Comparison of ENCODE assay signal across 21 cellular contexts in the genomic region with DNA sequence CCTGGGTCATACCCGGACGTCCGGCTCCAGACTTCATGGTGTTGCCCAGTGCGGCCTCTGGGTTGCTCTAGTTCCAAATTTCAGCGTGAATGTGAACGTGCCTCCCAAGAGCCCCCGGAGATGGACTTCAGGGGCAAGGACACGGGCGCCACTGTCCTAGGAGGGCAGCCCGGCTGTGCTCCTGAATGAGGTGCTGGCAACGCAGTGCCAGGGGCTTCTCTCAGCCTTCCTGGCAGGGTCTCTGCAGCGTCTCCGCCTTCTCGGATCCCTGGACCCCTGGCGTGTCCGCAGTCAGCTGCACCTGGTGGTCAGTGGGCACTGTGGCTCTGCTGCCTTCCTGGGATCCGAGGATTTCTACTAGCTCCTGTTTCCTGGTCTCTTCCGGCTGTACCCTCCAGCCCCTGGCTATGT.
DNase-seq lines count a peak whose midpoint lies in the region; ATAC-seq, FAIRE-seq and TF ChIP-seq lines count a peak whose summit lies in the region.
"Had no signal": no experiment of that assay in that cellular context is flagged by ENCODE, and none has a peak within 500 bp of the region (broad histone marks: within the 10 kb centered on the region; RNA-seq: fewer than 3 reads in every experiment).

No MANE protein-coding gene starts in this region.

- H3K27ac ChIP-seq in H1 (ENCODE audit: low read depth, low read length) (no peak overlapping the region), suprapubic skin (no peak overlapping the region), breast epithelium (no peak overlapping the region), gastrocnemius medialis (no peak overlapping the region)
- H3K27ac ChIP-seq: GM23248, PC-9 had no signal

- H3K9me3 ChIP-seq in H1 (ENCODE audit: insufficient read depth in 2 of 2, low read depth in 1 of 2, low read length in 1 of 2) (peaks cover 0 to 6% of the 10 kb centered on the region in 2 experiments; a peak in 3 of 4 replicates), suprapubic skin (no peaks in the 10 kb centered on the region), breast epithelium (no peaks in the 10 kb centered on the region), gastrocnemius medialis (no peaks in the 10 kb centered on the region)
- H3K9me3 ChIP-seq: BE2C had no signal

- no peaks in the 10 kb centered on the region for H4K20me1 ChIP-seq in H1 (replicated peaks in 1 of 2; ENCODE audit: control insufficient read depth in 1 of 2, insufficient read depth in 2 of 2, low read length in 2 of 2)

- CTCF ChIA-PET in H1 (lab: Charles Lee; ENCODE audit: partially characterized antibody) = interaction anchor here (0.9 to 2.0 kb wide), 2 partner anchors 49 to 227 kb away, joined by 3 to 5 read pairs; no protein-coding TSS in a partner anchor

- no peak for TF ChIP-seq POLR2A in H1 (IDR thresholded peaks at IDR 0.05; ENCODE audit: control extremely low read depth in 1 of 2, low read depth in 2 of 2, low read length in 2 of 2)
- no peak for TF ChIP-seq POLR2A in suprapubic skin (IDR thresholded peaks at IDR 0.05)
- no peak for TF ChIP-seq POLR2A in breast epithelium (IDR thresholded peaks at IDR 0.05)
- TF ChIP-seq POLR2A in gastrocnemius medialis (IDR thresholded peaks at IDR 0.05) = no peak

- H3K4me1 ChIP-seq in H1 (replicated peaks in 1 of 4; ENCODE audit: control insufficient read depth in 3 of 4, insufficient read depth in 4 of 4, low read length in 3 of 4) (no peaks in the 10 kb centered on the region), suprapubic skin (no peaks in the 10 kb centered on the region), breast epithelium (no peaks in the 10 kb centered on the region), gastrocnemius medialis (no peaks in the 10 kb centered on the region)
- H3K4me1 ChIP-seq: BE2C had no signal

- no peak overlapping the region for H3K4me2 ChIP-seq in H1 (ENCODE audit: insufficient read depth in 1 of 2, low read depth in 2 of 2, low read length in 2 of 2)
- H3K4me2 ChIP-seq: PC-9 had no signal

- no peak overlapping the region for H4K91ac ChIP-seq in H1 (replicated peaks; ENCODE audit: insufficient read length, low read length)

- no peak overlapping the region for H2BK12ac ChIP-seq in H1 (ENCODE audit: low read depth, low read length)

- H3K79me1 ChIP-seq in H1 (ENCODE audit: low read depth, low read length) = no peaks in the 10 kb centered on the region

- in situ Hi-C loops in gastrocnemius medialis (cut with MboI; ENCODE audit: low sequenced_read_pairs in 4 of 4) = loop anchor here in 3 of 4 donors (10.0 to 25.0 kb wide), 2 partner anchors 223 to 230 kb away; no protein-coding TSS in a partner anchor

- H3K56ac ChIP-seq in H1 (replicated peaks; ENCODE audit: insufficient read length, low read depth, low read length) = no peak overlapping the region

- H3K18ac ChIP-seq in H1 (ENCODE audit: extremely low read depth, low read length) = no peak overlapping the region

- no peak overlapping the region for H2BK20ac ChIP-seq in H1 (ENCODE audit: low read length)

- FAIRE-seq in H1 (lab: Jason Lieb, UNC) = no peak
- FAIRE-seq: GM12878 had no signal

- H3K9ac ChIP-seq in H1 (replicated peaks in 1 of 4; ENCODE audit: extremely low read depth in 1 of 4, low read depth in 3 of 4, low read length in 3 of 4) = no peak overlapping the region
- H3K9ac ChIP-seq: GM23248 had no signal

- H3K4me3 ChIP-seq in H1 (ENCODE audit: extremely low read depth in 1 of 4, insufficient read depth in 2 of 4, low read depth in 3 of 4, low read length in 4 of 4) (no peak overlapping the region), suprapubic skin (no peak overlapping the region), breast epithelium (no peak overlapping the region), gastrocnemius medialis (no peak overlapping the region)
- H3K4me3 ChIP-seq: GM12878, GM23248, PC-9 had no signal

- POLR2A ChIA-PET in H1 (lab: Charles Lee; ENCODE audit: partially characterized antibody) = interaction anchor here (1.1 kb wide), 1 partner anchor 10 kb away, joined by 3 read pairs; no protein-coding TSS in a partner anchor

- intact Hi-C loops in left ventricle myocardium superior (cut with micrococcal nuclease) = no loop called here
- intact Hi-C loops in left cardiac atrium (cut with DNase I) = no loop called here
- intact Hi-C loops in breast epithelium (cut with DNase I; ENCODE audit: low total_unique reads) = no loop called here
- intact Hi-C loops in gastrocnemius medialis (cut with DNase I; ENCODE audit: low total_unique reads) = no loop called here

- no peak overlapping the region for H3K14ac ChIP-seq in H1 (ENCODE audit: insufficient read length)

- WGBS in H1 (ENCODE audit: extremely low coverage in 1 of 2, insufficient coverage in 1 of 2, insufficient read length in 1 of 2, insufficient replicate concordance in 2 of 2, low coverage in 1 of 2, low lambda C conversion rate in 2 of 2, missing lambda C conversion rate in 1 of 2), 2 experiments = 94% methylated on average over 17 of the region's 18 CpGs; no CpG with 5 or more reads in 1 of the 2 experiments
- WGBS in suprapubic skin = 100% methylated on average over 11 of the region's 18 CpGs

- H3K27me3 ChIP-seq in H1 (replicated peaks in 1 of 4; ENCODE audit: control insufficient read depth in 3 of 4, extremely low read depth in 1 of 4, insufficient read depth in 3 of 4, low read length in 3 of 4) (no peaks in the 10 kb centered on the region), suprapubic skin (no peaks in the 10 kb centered on the region), breast epithelium (no peaks in the 10 kb centered on the region), gastrocnemius medialis (no peaks in the 10 kb centered on the region)
- H3K27me3 ChIP-seq: BE2C had no signal

- no peak overlapping the region for H2BK15ac ChIP-seq in H1 (ENCODE audit: low read length)

- no peak overlapping the region for H3K4ac ChIP-seq in H1 (replicated peaks; ENCODE audit: insufficient read length, low read depth, low read length)

- TF ChIP-seq EP300 in H1 (IDR thresholded peaks at IDR 0.05; ENCODE audit: borderline replicate concordance in 1 of 2, low read depth in 2 of 2, low read length in 2 of 2) (no peak), suprapubic skin (IDR thresholded peaks at IDR 0.05) (no peak)

- no peak for TF ChIP-seq RAD21 in H1 (IDR thresholded peaks at IDR 0.05 in 1 of 2, conservative IDR thresholded peaks at IDR 0.05 in 1 of 2; ENCODE audit: low read depth in 2 of 2, low read length in 2 of 2)

- no peak overlapping the region for H2AK5ac ChIP-seq in H1 (ENCODE audit: low read depth, low read length)

- H3K36me3 ChIP-seq in H1 (ENCODE audit: control insufficient read depth in 2 of 4, insufficient read depth in 4 of 4, low read length in 3 of 4) (peaks cover 4 to 10% (median 6%) of the 10 kb centered on the region in 4 experiments; a peak in 6 of 8 replicates), suprapubic skin (peaks cover 55% of the 10 kb centered on the region), breast epithelium (no peaks in the 10 kb centered on the region), gastrocnemius medialis (peaks cover 0 to 29% of the 10 kb centered on the region in 2 donors)
- H3K36me3 ChIP-seq: BE2C had no signal

- ATAC-seq in left ventricle myocardium superior (no peak), left cardiac atrium (no peak), gastrocnemius medialis (no peak)
- ATAC-seq: GM12878 had no signal

- TF ChIP-seq CTCF in H1 (IDR thresholded peaks at IDR 0.05; ENCODE audit: control extremely low read depth in 1 of 3, insufficient read depth in 1 of 3, low read depth in 1 of 3, low read length in 3 of 3) = no peak
- TF ChIP-seq CTCF in suprapubic skin (IDR thresholded peaks at IDR 0.05) = no peak
- TF ChIP-seq CTCF in breast epithelium (IDR thresholded peaks at IDR 0.05) = no peak
- TF ChIP-seq CTCF in gastrocnemius medialis (IDR thresholded peaks at IDR 0.05 in 4 of 5, conservative IDR thresholded peaks at IDR 0.05 in 1 of 5) = no peak

- H3K23ac ChIP-seq in H1 (ENCODE audit: insufficient read length) = no peak overlapping the region

- no peak overlapping the region for H4K5ac ChIP-seq in H1 (ENCODE audit: insufficient read length, low read depth, low read length)

- DNase-seq in left ventricle myocardium superior (peak; percentile 21), left cardiac atrium (no peak), H1 (ENCODE audit: low read depth in 1 of 2, low spot score in 2 of 2) (no peak), mesenteric fat pad (ENCODE audit: low spot score) (peak; percentile 78), suprapubic skin (ENCODE audit: low spot score in 2 of 2) (peak; percentile 35 to 65), DMS79 (lab: John Stamatoyannopoulos, UW) (no peak), breast epithelium (ENCODE audit: low spot score in 2 of 2) (no peak), gastrocnemius medialis (no peak)
- DNase-seq: BE2C, GM23248, HCEC 1CT, MV-4-11, NCI-H1105 treated with DMSO at 0.1 percent for 48 hours, NCI-H2029 treated with DMSO at 0.1 percent for 48 hours, NCI-H226, NCI-H510A treated with DMSO at 0.1 percent for 48 hours, NCI-H748 treated with DMSO at 0.1 percent for 48 hours, PC-9, RPMI8226, SHP77 had no signal

- no peaks in the 10 kb centered on the region for H3K23me2 ChIP-seq in H1 (ENCODE audit: low read depth, low read length)

- H2BK5ac ChIP-seq in H1 (ENCODE audit: low read depth, low read length) = no peak overlapping the region

- H2BK120ac ChIP-seq in H1 (replicated peaks; ENCODE audit: low read depth, low read length) = no peak overlapping the region

- H2AFZ ChIP-seq in H1 (ENCODE audit: low read length) = no peak overlapping the region
- H2AFZ ChIP-seq: GM23248, PC-9 had no signal

- H4K8ac ChIP-seq in H1 (ENCODE audit: extremely low read depth, insufficient read depth, low read length) = peak overlapping the region; percentile 71

- H3K79me2 ChIP-seq in H1 (ENCODE audit: control insufficient read depth in 1 of 2, insufficient read depth in 2 of 2, low read length in 2 of 2) = no peaks in the 10 kb centered on the region

TF ChIP-seq in H1, 55 proteins besides CTCF, POLR2A, EP300 and RAD21 (continues in another document):
- no peak for TF ChIP-seq POU5F1 (IDR thresholded peaks at IDR 0.05; ENCODE audit: low read depth, low read length)
- TF ChIP-seq TBP (IDR thresholded peaks at IDR 0.05; ENCODE audit: low read depth, low read length) = no peak
- TF ChIP-seq POLR2AphosphoS5 (IDR thresholded peaks at IDR 0.05; ENCODE audit: low read depth, low read length) = no peak
- TF ChIP-seq NRF1 (IDR thresholded peaks at IDR 0.05; ENCODE audit: low read depth, low read length) = no peak

Comparison
In these comparisons a context has a peak if more than half of its experiments do, and no peak if none do; other contexts are left out.
1. DNase-seq: peak in left ventricle myocardium superior (single experiment), mesenteric fat pad (single experiment) and suprapubic skin (2 of 2); none in left cardiac atrium (single experiment), H1 (0 of 2), DMS79 (single experiment), breast epithelium (0 of 2) and gastrocnemius medialis (0 of 2).